8 cellular contexts compared by ENCODE assay signal in the genomic region with DNA sequence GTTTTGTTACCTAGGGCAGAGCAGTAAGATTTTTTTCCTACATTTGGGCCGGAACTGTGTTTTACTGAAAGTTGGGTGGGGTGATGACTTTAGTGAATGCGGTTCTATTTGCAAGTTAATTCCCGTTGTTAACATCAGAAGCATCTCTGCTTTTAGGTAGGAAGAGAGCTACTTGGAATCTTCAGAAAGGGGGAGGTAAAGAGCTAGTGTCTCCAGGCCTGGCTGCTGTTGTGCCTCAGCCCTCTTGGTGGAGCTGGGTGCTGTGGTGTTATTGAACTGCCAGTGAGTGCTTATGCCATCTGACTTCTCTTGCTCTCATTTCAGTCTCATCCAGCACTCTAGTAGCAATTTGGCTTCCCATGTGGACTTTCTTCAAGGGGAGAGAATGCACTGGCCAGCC. TPM values are rescaled to one million over a fixed set of nuclear protein-coding genes. Genes with fewer than 3 reads are reported as not detected.
A peak's percentile ranks its signal among the peaks of the same experiment; 100 is the strongest.
DNase-seq lines count a peak whose midpoint lies in the region; ATAC-seq and TF ChIP-seq lines count a peak whose summit lies in the region.

No MANE protein-coding gene starts in this region.

- no peak for ATAC-seq in stimulated activated memory B cell treated with anti-CD40 and anti-IgM and Interleukin-4, amounts not matched to agents 10 μg/mL and 1 μg/mL and 100 μg/mL, for 72 hours
- ATAC-seq in activated CD4-positive, CD25-positive, alpha-beta regulatory T cell treated with anti-CD3 and anti-CD28 coated beads, Interleukin-2, amount 50 U/mL, for 24 hours = no peak

- H3K9ac ChIP-seq in OCI-LY1 (ENCODE audit: low read length) = no peak overlapping the region

- H2AFZ ChIP-seq in OCI-LY1 (ENCODE audit: low read length) = no peak overlapping the region

- H3K36me3 ChIP-seq in OCI-LY1 (ENCODE audit: insufficient read depth, low read length) (peaks cover 53% of the 10 kb centered on the region), spleen (peaks cover 6 to 56% (median 46%) of the 10 kb centered on the region in 6 donors)

- no peaks in the 10 kb centered on the region for H3K27me3 ChIP-seq in OCI-LY1 (ENCODE audit: insufficient read depth, low read length)
- no peaks in the 10 kb centered on the region for H3K27me3 ChIP-seq in spleen (replicated peaks in 1 of 7)

- H3K9me3 Mint-ChIP-seq in activated naive CD4-positive, alpha-beta T cell treated with anti-CD3 and anti-CD28 coated beads for 36 hours = no peaks in the 10 kb centered on the region
- H3K9me3 Mint-ChIP-seq in endothelial cell (ENCODE audit: unreplicated experiment) = no peaks in the 10 kb centered on the region
- no peaks in the 10 kb centered on the region for H3K9me3 Mint-ChIP-seq in stimulated activated memory B cell treated with anti-CD40 and anti-IgM and Interleukin-4, amounts not matched to agents 10 μg/mL and 1 μg/mL and 100 μg/mL, for 72 hours

- CTCF ChIA-PET in activated naive CD4-positive, alpha-beta T cell treated with anti-CD3 and anti-CD28 coated beads for 36 hours (lab: Charles Lee) = no interaction called here

- WGBS in spleen, 5 donors = 73 to 77% (median 76%) methylated on average over 3 of the region's 3 CpGs

- no peak for TF ChIP-seq POLR2A in spleen (IDR thresholded peaks at IDR 0.05)

- H3K27me3 Mint-ChIP-seq in activated naive CD4-positive, alpha-beta T cell treated with anti-CD3 and anti-CD28 coated beads for 36 hours (ENCODE audit: low read depth) = no peaks in the 10 kb centered on the region
- peaks cover 3% of the 10 kb centered on the region for H3K27me3 Mint-ChIP-seq in endothelial cell (ENCODE audit: unreplicated experiment)
- H3K27me3 Mint-ChIP-seq in stimulated activated memory B cell treated with anti-CD40 and anti-IgM and Interleukin-4, amounts not matched to agents 10 μg/mL and 1 μg/mL and 100 μg/mL, for 72 hours = no peaks in the 10 kb centered on the region

- H4K20me1 ChIP-seq in OCI-LY1 (ENCODE audit: insufficient read depth, low read length) = no peaks in the 10 kb centered on the region

- H3K4me1 ChIP-seq in OCI-LY1 (ENCODE audit: insufficient read depth, low read length, severe bottlenecking) (peaks cover 31% of the 10 kb centered on the region), spleen (peaks cover 17 to 60% (median 41%) of the 10 kb centered on the region in 6 donors)

- H3K27ac Mint-ChIP-seq in activated naive CD4-positive, alpha-beta T cell treated with anti-CD3 and anti-CD28 coated beads for 36 hours = no peak overlapping the region
- peak overlapping the region; percentile 22 for H3K27ac Mint-ChIP-seq in endothelial cell (ENCODE audit: unreplicated experiment)
- peak overlapping the region; percentile 76 for H3K27ac Mint-ChIP-seq in stimulated activated memory B cell treated with anti-CD40 and anti-IgM and Interleukin-4, amounts not matched to agents 10 μg/mL and 1 μg/mL and 100 μg/mL, for 72 hours

- no peaks in the 10 kb centered on the region for H3F3A ChIP-seq in OCI-LY1 (ENCODE audit: insufficient read depth, low read length)

- H3K4me1 Mint-ChIP-seq in activated naive CD4-positive, alpha-beta T cell treated with anti-CD3 and anti-CD28 coated beads for 36 hours (ENCODE audit: low read depth) = peaks cover 26% of the 10 kb centered on the region
- peaks cover 25% of the 10 kb centered on the region for H3K4me1 Mint-ChIP-seq in endothelial cell (ENCODE audit: unreplicated experiment)
- H3K4me1 Mint-ChIP-seq in stimulated activated memory B cell treated with anti-CD40 and anti-IgM and Interleukin-4, amounts not matched to agents 10 μg/mL and 1 μg/mL and 100 μg/mL, for 72 hours = peaks cover 55% of the 10 kb centered on the region

- no peak overlapping the region for H3K4me2 ChIP-seq in OCI-LY1 (ENCODE audit: low read length)

- TF ChIP-seq CTCF in OCI-LY1 (IDR thresholded peaks at IDR 0.05; ENCODE audit: low read length) (peak; percentile 32; the same call in 1 of the 2 replicates), endothelial cell (IDR thresholded peaks at IDR 0.05; ENCODE audit: unreplicated experiment) (no peak), spleen (IDR thresholded peaks at IDR 0.05 in 8 of 11, conservative IDR thresholded peaks at IDR 0.05 in 3 of 11) (no peak)

- H3K36me3 Mint-ChIP-seq in activated naive CD4-positive, alpha-beta T cell treated with anti-CD3 and anti-CD28 coated beads for 36 hours (ENCODE audit: low read depth) = peaks cover 27% of the 10 kb centered on the region
- H3K36me3 Mint-ChIP-seq in endothelial cell (ENCODE audit: low read depth, unreplicated experiment) = peaks cover 27% of the 10 kb centered on the region
- peaks cover 28% of the 10 kb centered on the region for H3K36me3 Mint-ChIP-seq in stimulated activated memory B cell treated with anti-CD40 and anti-IgM and Interleukin-4, amounts not matched to agents 10 μg/mL and 1 μg/mL and 100 μg/mL, for 72 hours

- peak; percentile 22 for DNase-seq in activated naive CD4-positive, alpha-beta T cell treated with anti-CD3 and anti-CD28 coated beads for 36 hours
- no peak for DNase-seq in activated naive CD4-positive, alpha-beta T cell (lab: John Stamatoyannopoulos, UW)
- DNase-seq in endothelial cell (ENCODE audit: low spot score) (no peak), spleen (no peak)
- DNase-seq in activated CD4-positive, alpha-beta T cell treated with anti-CD3 and anti-CD28 coated beads for 1 hour = no peak

- H3K27ac ChIP-seq in OCI-LY1 (ENCODE audit: low read depth, low read length, poor library complexity, severe bottlenecking) (no peak overlapping the region), spleen (peak overlapping the region in 1 of 8 donors; percentile 10)

- intact Hi-C loops in activated naive CD4-positive, alpha-beta T cell treated with anti-CD3 and anti-CD28 coated beads for 36 hours (cut with micrococcal nuclease) = loop anchor here (5.0 kb wide), 3 partner anchors 126 to 381 kb away; partner anchors contain the start of gene CCDC24
- intact Hi-C loops in spleen (cut with DNase I; ENCODE audit: low total_unique reads) = loop anchor here (5.0 kb wide), 1 partner anchor 126 kb away; no protein-coding TSS in a partner anchor

- H3K9me2 ChIP-seq in OCI-LY1 (ENCODE audit: low read depth, low read length) = no peaks in the 10 kb centered on the region

- no peak overlapping the region for H3K4me3 Mint-ChIP-seq in activated naive CD4-positive, alpha-beta T cell treated with anti-CD3 and anti-CD28 coated beads for 36 hours
- H3K4me3 Mint-ChIP-seq in endothelial cell (ENCODE audit: unreplicated experiment) = peak overlapping the region; percentile 6
- H3K4me3 Mint-ChIP-seq in stimulated activated memory B cell treated with anti-CD40 and anti-IgM and Interleukin-4, amounts not matched to agents 10 μg/mL and 1 μg/mL and 100 μg/mL, for 72 hours = peak overlapping the region; percentile 19

- H3K4me3 ChIP-seq in OCI-LY1 (ENCODE audit: low read depth, low read length, poor library complexity, severe bottlenecking) (no peak overlapping the region), spleen (no peak overlapping the region)

- H3K9me3 ChIP-seq in OCI-LY1 (ENCODE audit: low read length) (no peaks in the 10 kb centered on the region), spleen (no peaks in the 10 kb centered on the region)

- peaks cover 20% of the 10 kb centered on the region for H3K79me2 ChIP-seq in OCI-LY1 (ENCODE audit: insufficient read depth, low read length)

RNA-seq across cellular contexts. Expression of gene KDM4A, which starts 3.4 kb away (rescaled TPM):
- total RNA-seq in activated naive CD4-positive, alpha-beta T cell treated with anti-CD3 and anti-CD28 coated beads for 36 hours = 10 to 100 TPM; 41.5 to 42.0 TPM
- 62.5 TPM for total RNA-seq in endothelial cell (ENCODE audit: unreplicated experiment)
- total RNA-seq in spleen = 10 to 100 TPM; 36.9 to 58.5 (median 41.3) TPM
- polyA plus RNA-seq in spleen = 10 to 100 TPM in 1 of 3 donors, 1 to 10 TPM in 2; 7.8 to 12.2 (median 8.3) TPM

RNA-seq across cellular contexts. Expression of gene ST3GAL3, which starts 54.0 kb away (rescaled TPM):
- total RNA-seq in activated naive CD4-positive, alpha-beta T cell treated with anti-CD3 and anti-CD28 coated beads for 36 hours = 10 to 100 TPM; 14.2 to 17.8 TPM
- total RNA-seq in endothelial cell (ENCODE audit: unreplicated experiment) (14.9 TPM), spleen (10 to 100 TPM; 15.6 to 34.3 (median 22.4) TPM)
- polyA plus RNA-seq in spleen = 10 to 100 TPM in 1 of 3 donors, 1 to 10 TPM in 2; 6.4 to 11.7 (median 8.7) TPM
